10 cellular contexts compared by ENCODE assay signal in the genomic region with DNA sequence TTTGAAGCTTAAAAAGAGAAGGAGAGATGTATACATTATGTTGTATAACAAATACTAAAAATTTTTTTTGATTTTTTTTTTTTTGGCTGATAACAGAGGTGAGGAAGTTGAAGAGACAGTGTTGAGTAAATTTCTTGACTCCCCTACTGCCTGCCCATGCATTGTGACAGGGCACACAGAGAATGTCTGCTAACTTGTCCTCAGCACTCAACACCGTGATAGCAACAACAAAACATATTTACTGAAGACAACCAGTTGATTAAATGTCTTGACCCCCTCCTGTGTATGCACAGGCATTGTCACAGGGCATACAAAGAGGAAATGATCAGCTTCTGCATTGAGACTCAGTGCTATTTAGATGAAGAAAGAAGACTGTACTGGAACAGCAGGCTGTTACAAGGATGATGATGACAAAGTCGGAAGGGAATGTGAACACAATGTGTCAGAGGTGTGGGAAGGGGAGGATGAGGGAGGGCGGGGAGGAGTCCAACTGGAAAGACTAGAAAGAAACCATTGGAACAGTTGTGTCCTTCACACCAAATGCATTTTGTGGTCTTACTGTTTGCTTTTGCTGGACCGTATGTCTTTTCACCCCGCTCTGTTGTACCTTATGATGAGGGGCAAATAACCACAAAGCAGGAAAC.
DNase-seq lines count a peak whose midpoint lies in the region; ATAC-seq, FAIRE-seq and TF ChIP-seq lines count a peak whose summit lies in the region.
"Had no signal": no experiment of that assay in that cellular context is flagged by ENCODE, and none has a peak within 500 bp of the region (broad histone marks: within the 10 kb centered on the region; RNA-seq: fewer than 3 reads in every experiment).

No MANE protein-coding gene starts in this region.

- no peak overlapping the region for H3K4me3 ChIP-seq in AG10803 (ENCODE audit: low read length)
- H3K4me3 ChIP-seq in IMR-90 (ENCODE audit: insufficient read depth, low read depth, low read length): no peak overlapping the region
- H3K4me3 ChIP-seq in bronchial epithelial cell (ENCODE audit: low read depth, low read length): no peak overlapping the region

- H2BK5ac ChIP-seq in IMR-90 (ENCODE audit: low read depth, low read length, poor library complexity, severe bottlenecking): no peak overlapping the region

- H3K27me3 ChIP-seq in IMR-90 (ENCODE audit: control insufficient read depth, insufficient read depth, low read length) (no peaks in the 10 kb centered on the region), bronchial epithelial cell (ENCODE audit: control insufficient read depth, insufficient read depth, low read length) (no peaks in the 10 kb centered on the region)

- intact Hi-C loops in IMR-90 (cut with micrococcal nuclease): no loop called here

- H2BK15ac ChIP-seq in IMR-90 (ENCODE audit: low read depth, low read length): no peak overlapping the region

- no peak overlapping the region for H4K5ac ChIP-seq in IMR-90 (ENCODE audit: low read depth, low read length)

- H3K4me2 ChIP-seq in IMR-90 (ENCODE audit: low read depth, low read length): peak overlapping the region; percentile 64; the same call in 1 of the 2 replicates

- H2AK9ac ChIP-seq in IMR-90 (replicated peaks; ENCODE audit: low read depth, low read length, poor library complexity): no peak overlapping the region

- in situ Hi-C loops in IMR-90 (cut with MboI; ENCODE audit: low sequenced_read_pairs): no loop called here

- no peak overlapping the region for H4K91ac ChIP-seq in IMR-90 (ENCODE audit: insufficient read depth, low read depth, low read length)

- H3K9ac ChIP-seq in IMR-90 (ENCODE audit: low read depth, low read length): no peak overlapping the region

- dilution Hi-C loops in IMR-90 (cut with HindIII; ENCODE audit: low sequenced_read_pairs, unreplicated experiment): no loop called here

- no peak overlapping the region for H3K14ac ChIP-seq in IMR-90 (replicated peaks; ENCODE audit: low read depth, low read length)

- peak; percentile 97 for ATAC-seq in IMR-90 (ENCODE audit: low read depth)

- no peak for TF ChIP-seq POLR2A in IMR-90 (IDR thresholded peaks at IDR 0.05; ENCODE audit: low read depth, low read length)

- H4K8ac ChIP-seq in IMR-90 (ENCODE audit: low read depth in 2 of 2, low read length in 2 of 2): 0 out of 4 replicates have a peak overlapping the region, but pooled peaks of 1 of the 2 experiments have one; percentile 48

- H3K56ac ChIP-seq in IMR-90 (ENCODE audit: extremely low read depth, insufficient read depth, low read length): no peak overlapping the region

- H4K20me1 ChIP-seq in IMR-90 (ENCODE audit: insufficient read depth, low read length): no peaks in the 10 kb centered on the region

- no peak for TF ChIP-seq CTCF in AG10803 (conservative IDR thresholded peaks at IDR 0.05; ENCODE audit: low read length)
- TF ChIP-seq CTCF in IMR-90 (conservative IDR thresholded peaks at IDR 0.05; ENCODE audit: low read depth, low read length): no peak
- no peak for TF ChIP-seq CTCF in bronchial epithelial cell (IDR thresholded peaks at IDR 0.05; ENCODE audit: insufficient read depth, low read length, severe bottlenecking)

- POLR2A ChIA-PET in IMR-90 (lab: Charles Lee; ENCODE audit: unreplicated experiment): no interaction called here

- peak overlapping the region; percentile 49; the same call in 1 of the 2 replicates for H3K18ac ChIP-seq in IMR-90 (ENCODE audit: low read depth, low read length)

- no peak for TF ChIP-seq RAD21 in IMR-90 (IDR thresholded peaks at IDR 0.05; ENCODE audit: low read length)

- 20% methylated on average over 1 of the region's 5 CpGs; no CpG with 5 or more reads in 1 of the 2 experiments for WGBS in IMR-90 (ENCODE audit: extremely low coverage in 2 of 2, insufficient read length in 1 of 2), 2 experiments

- H3K4ac ChIP-seq in IMR-90 (ENCODE audit: low read depth, low read length): no peak overlapping the region; the same call in 1 of the 2 replicates

- H3K23ac ChIP-seq in IMR-90 (ENCODE audit: low read depth, low read length): no peak overlapping the region

- no peak overlapping the region for H2BK120ac ChIP-seq in IMR-90 (ENCODE audit: low read depth, low read length)

- H3K9me1 ChIP-seq in IMR-90 (ENCODE audit: insufficient read depth, low read length): no peaks in the 10 kb centered on the region

- no peaks in the 10 kb centered on the region for H3K36me3 ChIP-seq in IMR-90 (ENCODE audit: control insufficient read depth, insufficient read depth, low read length)
- peaks cover 5% of the 10 kb centered on the region for H3K36me3 ChIP-seq in bronchial epithelial cell (ENCODE audit: control insufficient read depth, insufficient read depth, low read length)

- H2BK20ac ChIP-seq in IMR-90 (ENCODE audit: low read depth, low read length): no peak overlapping the region

- DNase-seq in AG10803 (ENCODE audit: low read depth) (peak; percentile 84), IMR-90 (peak; percentile 88), bronchial epithelial cell (ENCODE audit: low read depth) (peak; percentile 98), kidney glomerular epithelial cell (lab: John Stamatoyannopoulos, UW) (peak; percentile 77), Ammon's horn (ENCODE audit: low spot score) (no peak), GF-D8 (lab: John Stamatoyannopoulos, UW) (no peak), pons (ENCODE audit: low spot score) (no peak)
- no peak for DNase-seq in activated effector memory CD4-positive, alpha-beta T cell treated with Interleukin-2 at 50 U/mL for 16 hours
- DNase-seq: DND-41, naive B cell had no signal

- H3K27ac ChIP-seq in IMR-90 (ENCODE audit: insufficient read depth, low read length): no peak overlapping the region

- no peaks in the 10 kb centered on the region for H3K79me1 ChIP-seq in IMR-90 (ENCODE audit: low read depth in 1 of 2, low read length in 2 of 2)

- CTCF ChIA-PET in IMR-90 (lab: Yijun Ruan, JAX): interaction anchor here (0.6 kb wide), 1 partner anchor 165 kb away, joined by 4 read pairs; no protein-coding TSS in a partner anchor

- BruUV-seq in IMR-90 (replicated peaks; lab: Mats Ljungman, UMichigan): no TSS peak

- peak overlapping the region; percentile 9; the same call in 1 of the 2 replicates for H2AK5ac ChIP-seq in IMR-90 (ENCODE audit: low read depth, low read length)

- no peaks in the 10 kb centered on the region for H3K9me3 ChIP-seq in IMR-90 (ENCODE audit: control insufficient read depth, insufficient read depth, low read length)

- H3K4me1 ChIP-seq in IMR-90 (ENCODE audit: control insufficient read depth, insufficient read depth, low read length): peaks cover 2% of the 10 kb centered on the region; the same call in 1 of the 2 replicates

- peak overlapping the region; percentile 2 for H2AFZ ChIP-seq in IMR-90 (replicated peaks; ENCODE audit: low read length, poor library complexity)

- peak; percentile 96 for FAIRE-seq in bronchial epithelial cell (lab: Jason Lieb, UNC)

TF ChIP-seq in IMR-90, 13 proteins besides CTCF, POLR2A, EP300 and RAD21:
- TF ChIP-seq CEBPB (IDR thresholded peaks at IDR 0.05; ENCODE audit: low read depth, low read length) (0 out of 2 replicates have a peak, but pooled peaks have one; percentile 11), FOS (IDR thresholded peaks at IDR 0.05; ENCODE audit: low read depth, low read length) (no peak), MAZ (IDR thresholded peaks at IDR 0.05; ENCODE audit: borderline replicate concordance, low read depth, low read length) (peak; percentile 66; the same call in 1 of the 2 replicates)
- TF ChIP-seq, protein P1, sequence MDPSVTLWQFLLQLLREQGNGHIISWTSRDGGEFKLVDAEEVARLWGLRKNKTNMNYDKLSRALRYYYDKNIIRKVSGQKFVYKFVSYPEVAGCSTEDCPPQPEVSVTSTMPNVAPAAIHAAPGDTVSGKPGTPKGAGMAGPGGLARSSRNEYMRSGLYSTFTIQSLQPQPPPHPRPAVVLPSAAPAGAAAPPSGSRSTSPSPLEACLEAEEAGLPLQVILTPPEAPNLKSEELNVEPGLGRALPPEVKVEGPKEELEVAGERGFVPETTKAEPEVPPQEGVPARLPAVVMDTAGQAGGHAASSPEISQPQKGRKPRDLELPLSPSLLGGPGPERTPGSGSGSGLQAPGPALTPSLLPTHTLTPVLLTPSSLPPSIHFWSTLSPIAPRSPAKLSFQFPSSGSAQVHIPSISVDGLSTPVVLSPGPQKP (IDR thresholded peaks at IDR 0.05; ENCODE audit: borderline replicate concordance, low read depth, low read length): no peak
- TF ChIP-seq, protein P2, sequence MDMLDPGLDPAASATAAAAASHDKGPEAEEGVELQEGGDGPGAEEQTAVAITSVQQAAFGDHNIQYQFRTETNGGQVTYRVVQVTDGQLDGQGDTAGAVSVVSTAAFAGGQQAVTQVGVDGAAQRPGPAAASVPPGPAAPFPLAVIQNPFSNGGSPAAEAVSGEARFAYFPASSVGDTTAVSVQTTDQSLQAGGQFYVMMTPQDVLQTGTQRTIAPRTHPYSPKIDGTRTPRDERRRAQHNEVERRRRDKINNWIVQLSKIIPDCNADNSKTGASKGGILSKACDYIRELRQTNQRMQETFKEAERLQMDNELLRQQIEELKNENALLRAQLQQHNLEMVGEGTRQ (IDR thresholded peaks at IDR 0.05; ENCODE audit: low read depth, low read length): no peak
TF ChIP-seq in IMR-90: peak in this region for 2.

Comparison
In these comparisons a context has a peak if more than half of its experiments do, and no peak if none do; other contexts are left out.
1. DNase-seq: peak in AG10803 (single experiment), IMR-90 (single experiment), bronchial epithelial cell (single experiment) and kidney glomerular epithelial cell (single experiment); none in Ammon's horn (single experiment), GF-D8 (single experiment), activated effector memory CD4-positive, alpha-beta T cell treated with Interleukin-2 at 50 U/mL for 16 hours (single experiment) and pons (single experiment).